Comparison of ENCODE assay signal across 8 cellular contexts in genomic region chr2:173355866-173356508, GRCh38. TPM values are rescaled to one million over a fixed set of nuclear protein-coding genes. Genes with fewer than 3 reads are reported as not detected.
DNase-seq lines count a peak whose midpoint lies in the region; ATAC-seq, FAIRE-seq and TF ChIP-seq lines count a peak whose summit lies in the region.

No MANE protein-coding gene starts in this region.

- H3K4ac ChIP-seq in H1 (replicated peaks; ENCODE audit: insufficient read length, low read depth, low read length), result no peak overlapping the region

- H3K4me3 ChIP-seq in Loucy (ENCODE audit: low read length, poor library complexity, severe bottlenecking) (peak overlapping the region; percentile 84), H1 (ENCODE audit: extremely low read depth in 1 of 4, insufficient read depth in 2 of 4, low read depth in 3 of 4, low read length in 4 of 4) (peak overlapping the region; percentile 70 to 86 (median 80)), rectal smooth muscle tissue (ENCODE audit: low read length) (peak overlapping the region; percentile 75)

- no peak overlapping the region for H4K91ac ChIP-seq in H1 (replicated peaks; ENCODE audit: insufficient read length, low read length)

- H4K20me1 ChIP-seq in Loucy (ENCODE audit: insufficient read depth, low read length, poor library complexity, severe bottlenecking) (peaks cover 39% of the 10 kb centered on the region), H1 (replicated peaks in 1 of 2; ENCODE audit: control insufficient read depth in 1 of 2, insufficient read depth in 2 of 2, low read length in 2 of 2) (peaks cover 15 to 19% of the 10 kb centered on the region in 2 experiments)

- no peak overlapping the region for H2AK5ac ChIP-seq in H1 (ENCODE audit: low read depth, low read length)

- H3K4me2 ChIP-seq in Loucy (ENCODE audit: low read depth, low read length, poor library complexity, severe bottlenecking) (peak overlapping the region; percentile 99), H1 (ENCODE audit: insufficient read depth in 1 of 2, low read depth in 2 of 2, low read length in 2 of 2) (peak overlapping the region; percentile 90 to 95)

- ATAC-seq in GM18858 (IDR thresholded peaks at IDR 0.05; ENCODE audit: unreplicated experiment), result no peak

- peaks cover 12% of the 10 kb centered on the region for H3K23me2 ChIP-seq in H1 (ENCODE audit: low read depth, low read length)

- TF ChIP-seq CTCF in Loucy (conservative IDR thresholded peaks at IDR 0.05; ENCODE audit: low read length), result no peak
- TF ChIP-seq CTCF in H1 (IDR thresholded peaks at IDR 0.05; ENCODE audit: control extremely low read depth in 1 of 3, insufficient read depth in 1 of 3, low read depth in 1 of 3, low read length in 3 of 3), result no peak

- H3K79me2 ChIP-seq in Loucy (ENCODE audit: insufficient read depth, low read length) (peaks cover 75% of the 10 kb centered on the region), H1 (ENCODE audit: control insufficient read depth in 1 of 2, insufficient read depth in 2 of 2, low read length in 2 of 2) (peaks cover 23 to 59% of the 10 kb centered on the region in 2 experiments)

- CTCF ChIA-PET in H1 (lab: Charles Lee; ENCODE audit: partially characterized antibody), result interaction anchor here (0.8 to 1.1 kb wide), 4 partner anchors 42 to 468 kb away, joined by 3 read pairs; no protein-coding TSS in a partner anchor

- H3K9me2 ChIP-seq in Loucy (replicated peaks; ENCODE audit: low read depth, low read length), result no peaks in the 10 kb centered on the region

- peak overlapping the region; percentile 66; the same call in 1 of the 2 replicates for H2BK15ac ChIP-seq in H1 (ENCODE audit: low read length)

- no peak overlapping the region for H2BK120ac ChIP-seq in H1 (replicated peaks; ENCODE audit: low read depth, low read length)

- H3K79me1 ChIP-seq in H1 (ENCODE audit: low read depth, low read length), result peaks cover 11% of the 10 kb centered on the region

- no peak for TF ChIP-seq RAD21 in H1 (IDR thresholded peaks at IDR 0.05 in 1 of 2, conservative IDR thresholded peaks at IDR 0.05 in 1 of 2; ENCODE audit: low read depth in 2 of 2, low read length in 2 of 2)

- peak overlapping the region; percentile 15; the same call in 1 of the 2 replicates for H3K18ac ChIP-seq in H1 (ENCODE audit: extremely low read depth, low read length)

- no peak overlapping the region for H2BK5ac ChIP-seq in H1 (ENCODE audit: low read depth, low read length)

- no peak overlapping the region for H3K23ac ChIP-seq in H1 (ENCODE audit: insufficient read length)

- peak overlapping the region; percentile 97 for H3K9ac ChIP-seq in Loucy (ENCODE audit: low read depth, low read length, poor library complexity, severe bottlenecking)
- peak overlapping the region in 3 of 4 experiments; percentile 30 to 76 (median 45); a peak in 5 of 7 replicates for H3K9ac ChIP-seq in H1 (replicated peaks in 1 of 4; ENCODE audit: extremely low read depth in 1 of 4, low read depth in 3 of 4, low read length in 3 of 4)
- H3K9ac ChIP-seq in rectal smooth muscle tissue (ENCODE audit: low read length), result no peak overlapping the region

- POLR2A ChIA-PET in H1 (lab: Charles Lee; ENCODE audit: partially characterized antibody), result interaction anchor here (1.8 to 3.4 kb wide), 2 partner anchors 9 to 14 kb away, joined by 6 to 17 read pairs; no protein-coding TSS in a partner anchor

- peaks cover 27% of the 10 kb centered on the region for H3F3A ChIP-seq in Loucy (ENCODE audit: low read depth)

- H3K56ac ChIP-seq in H1 (replicated peaks; ENCODE audit: insufficient read length, low read depth, low read length), result no peak overlapping the region

- no peak overlapping the region for H2AFZ ChIP-seq in Loucy (ENCODE audit: low read length)
- no peak overlapping the region for H2AFZ ChIP-seq in H1 (ENCODE audit: low read length)

- WGBS in H1 (ENCODE audit: extremely low coverage in 1 of 2, insufficient coverage in 1 of 2, insufficient read length in 1 of 2, insufficient replicate concordance in 2 of 2, low coverage in 1 of 2, low lambda C conversion rate in 2 of 2, missing lambda C conversion rate in 1 of 2), 2 experiments, result 26% methylated on average over 16 of the region's 16 CpGs; no CpG with 5 or more reads in 1 of the 2 experiments

- no peak overlapping the region for H2BK12ac ChIP-seq in H1 (ENCODE audit: low read depth, low read length)

- H3K14ac ChIP-seq in H1 (ENCODE audit: insufficient read length), result no peak overlapping the region

- H4K8ac ChIP-seq in H1 (ENCODE audit: extremely low read depth, insufficient read depth, low read length), result peak overlapping the region; percentile 83; the same call in 1 of the 2 replicates

- no peak; the same call in 1 of the 2 replicates for TF ChIP-seq POLR2A in GM12892 (IDR thresholded peaks at IDR 0.05; ENCODE audit: low read depth, low read length)
- TF ChIP-seq POLR2A in H1 (IDR thresholded peaks at IDR 0.05; ENCODE audit: control extremely low read depth in 1 of 2, low read depth in 2 of 2, low read length in 2 of 2), result no peak; a peak in 1 of 3 replicates

- H3K36me3 ChIP-seq in Loucy (ENCODE audit: insufficient read depth, low read length), result peaks cover 13% of the 10 kb centered on the region; the same call in 1 of the 2 replicates
- H3K36me3 ChIP-seq in H1 (ENCODE audit: control insufficient read depth in 2 of 4, insufficient read depth in 4 of 4, low read length in 3 of 4), result peaks cover 11 to 26% (median 21%) of the 10 kb centered on the region in 4 experiments
- no peaks in the 10 kb centered on the region for H3K36me3 ChIP-seq in rectal smooth muscle tissue (ENCODE audit: control insufficient read depth, insufficient read depth, low read length)

- H3K27me3 ChIP-seq in Loucy (ENCODE audit: insufficient read depth, low read length, poor library complexity, severe bottlenecking), result peaks cover 5% of the 10 kb centered on the region
- H3K27me3 ChIP-seq in H1 (replicated peaks in 1 of 4; ENCODE audit: control insufficient read depth in 3 of 4, extremely low read depth in 1 of 4, insufficient read depth in 3 of 4, low read length in 3 of 4), result no peaks in the 10 kb centered on the region
- peaks cover 2% of the 10 kb centered on the region for H3K27me3 ChIP-seq in rectal smooth muscle tissue (ENCODE audit: control insufficient read depth, insufficient read depth, low read length)

- H4K5ac ChIP-seq in H1 (ENCODE audit: insufficient read length, low read depth, low read length), result no peak overlapping the region

- H2BK20ac ChIP-seq in H1 (ENCODE audit: low read length), result no peak overlapping the region

- H3K27ac ChIP-seq in H1 (ENCODE audit: low read depth, low read length) (no peak overlapping the region), rectal smooth muscle tissue (ENCODE audit: low read depth, low read length) (no peak overlapping the region)

- peaks cover 65% of the 10 kb centered on the region for H3K4me1 ChIP-seq in Loucy (ENCODE audit: insufficient read depth, low read length, poor library complexity, severe bottlenecking)
- peaks cover 4 to 16% (median 9%) of the 10 kb centered on the region in 4 experiments; a peak in 4 of 7 replicates for H3K4me1 ChIP-seq in H1 (replicated peaks in 1 of 4; ENCODE audit: control insufficient read depth in 3 of 4, insufficient read depth in 4 of 4, low read length in 3 of 4)
- H3K4me1 ChIP-seq in rectal smooth muscle tissue (ENCODE audit: control insufficient read depth, insufficient read depth, low read length), result peaks cover 5% of the 10 kb centered on the region

- TF ChIP-seq EP300 in H1 (IDR thresholded peaks at IDR 0.05; ENCODE audit: borderline replicate concordance in 1 of 2, low read depth in 2 of 2, low read length in 2 of 2), result no peak

- H3K9me3 ChIP-seq in Loucy (ENCODE audit: insufficient read depth, low read depth, low read length), result no peaks in the 10 kb centered on the region
- H3K9me3 ChIP-seq in H1 (ENCODE audit: insufficient read depth in 2 of 2, low read depth in 1 of 2, low read length in 1 of 2), result no peaks in the 10 kb centered on the region

- no peak for DNase-seq in GM12892 (ENCODE audit: insufficient read length)
- no peak for DNase-seq in H1 (ENCODE audit: low read depth in 1 of 2, low spot score in 2 of 2)
- DNase-seq in inferior parietal cortex (ENCODE audit: extremely low spot score), result no peak
- DNase-seq in NCI-H146 treated with DMSO at 0.1 percent for 48 hours (lab: John Stamatoyannopoulos, UW; ENCODE audit: unreplicated experiment), result no peak
- DNase-seq in NCI-H1105 treated with DMSO at 0.1 percent for 48 hours (lab: John Stamatoyannopoulos, UW), result no peak

- FAIRE-seq in GM12892 (lab: Jason Lieb, UNC), result peak; percentile 50
- no peak for FAIRE-seq in H1 (lab: Jason Lieb, UNC)

TF ChIP-seq in H1, 55 proteins besides CTCF, POLR2A, EP300 and RAD21:
- TF ChIP-seq SAP30 (IDR thresholded peaks at IDR 0.05; ENCODE audit: insufficient read depth, insufficient replicate concordance, low read length) (peak; percentile 2), RFX5 (IDR thresholded peaks at IDR 0.05; ENCODE audit: borderline replicate concordance, low read depth, low read length) (no peak)
TF ChIP-seq in H1: peak in this region for 1.

RNA-seq across cellular contexts. Expression of gene CDCA7, which starts 1.3 kb away (rescaled TPM):
- polyA plus RNA-seq in GM12892 (2012; ENCODE audit: missing spikeins), result 46.7 TPM
- 75.7 and 80.4 TPM in 2 replicates for total RNA-seq in H1 (2021; fragmentation: NEBNext Ultra II Directional; extraction: Animal tissue kit (Norgen Biotek cat#: 25700))
- 62.2 and 64.4 TPM in 2 replicates for polyA plus RNA-seq in H1 (2011; rRNA removed)
- polyA plus RNA-seq in H1 (2011; cell fraction: cytosol; rRNA removed), result 88.6 TPM
- polyA plus RNA-seq in H1 (2011; cell fraction: nucleus; rRNA removed), result 121 TPM
- polyA plus RNA-seq in H1 (2012, experiment 1 of 2), result 51.7 to 80.1 TPM (median 61.2 TPM) in 4 replicates
- polyA plus RNA-seq in H1 (2012, experiment 2 of 2), result 28.2 TPM
- polyA plus RNA-seq in H1 (2013, experiment 1 of 2), result 69.7 TPM
- polyA plus RNA-seq in H1 (2013, experiment 2 of 2), result 62.2 TPM
- 54.4 and 57.1 TPM in 2 replicates for polyA minus RNA-seq in H1 (2011; rRNA and poly(A)+ RNA removed)
- 43.6 TPM for polyA minus RNA-seq in H1 (2011; cell fraction: cytosol; rRNA and poly(A)+ RNA removed)
- polyA minus RNA-seq in H1 (2011; cell fraction: nucleus; rRNA and poly(A)+ RNA removed), result 42.2 TPM
